In genomic region chr1:21232044-21232443, GRCh38 we compare ENCODE assay signal across 8 cellular contexts. TPM values are rescaled to one million over a fixed set of nuclear protein-coding genes. Genes with fewer than 3 reads are reported as not detected.
DNase-seq lines count a peak whose midpoint lies in the region; ATAC-seq, FAIRE-seq and TF ChIP-seq lines count a peak whose summit lies in the region.

No MANE protein-coding gene starts in this region.

- CTCF ChIA-PET in CD4-positive, alpha-beta T cell (lab: Charles Lee) = interaction anchor here (0.6 to 5.1 kb wide), 8 partner anchors 14 to 143 kb away, joined by 3 to 43 read pairs (median 6); no protein-coding TSS in a partner anchor

- POLR2A ChIA-PET in CD4-positive, alpha-beta T cell (lab: Charles Lee) = interaction anchor here (0.7 kb wide), 1 partner anchor 137 kb away, joined by 4 read pairs; no protein-coding TSS in a partner anchor

- peak; percentile 58 for ATAC-seq in CD4-positive, alpha-beta T cell (ENCODE audit: poor library complexity)
- peak; percentile 52 to 83 (median 68) for ATAC-seq in psoas muscle
- no peak for ATAC-seq in HG03432 (IDR thresholded peaks at IDR 0.05; ENCODE audit: unreplicated experiment)
- ATAC-seq in GM21360 (IDR thresholded peaks at IDR 0.05; ENCODE audit: unreplicated experiment) = no peak

- H3K9me3 ChIP-seq in CD4-positive, alpha-beta T cell (ENCODE audit: control insufficient read depth, low read length) = no peaks in the 10 kb centered on the region
- no peaks in the 10 kb centered on the region for H3K9me3 ChIP-seq in psoas muscle

- peak; percentile 70 for FAIRE-seq in GM18507 (lab: Jason Lieb, UNC)

- peak in 4 of 10 experiments; percentile 12 to 24 (median 16) for DNase-seq in CD4-positive, alpha-beta T cell
- DNase-seq in GM18507 (ENCODE audit: extremely low spot score, insufficient read length, low read depth) (no peak), NCI-H345 treated with DMSO at 0.1 percent for 48 hours (lab: John Stamatoyannopoulos, UW; ENCODE audit: unreplicated experiment) (peak; percentile 4), glutamatergic neuron (peak; percentile 42), psoas muscle (no peak)
- DNase-seq in activated gamma-delta T cell treated with anti-CD3 and anti-CD28 coated beads, Interleukin-2, amount 50 U/mL, for 16 hours (ENCODE audit: low read depth) = peak; percentile 20

- H3K9me3 Mint-ChIP-seq in CD4-positive, alpha-beta T cell = no peaks in the 10 kb centered on the region
- no peaks in the 10 kb centered on the region for H3K9me3 Mint-ChIP-seq in glutamatergic neuron (ENCODE audit: unreplicated experiment)

- H3K36me3 Mint-ChIP-seq in CD4-positive, alpha-beta T cell (ENCODE audit: low read depth) = peaks cover 79% of the 10 kb centered on the region
- H3K36me3 Mint-ChIP-seq in glutamatergic neuron (ENCODE audit: unreplicated experiment) = no peaks in the 10 kb centered on the region

- WGBS in psoas muscle, 3 donors = 72 to 81% (median 77%) methylated on average over 3 of the region's 3 CpGs

- no peak overlapping the region for H3K4me3 Mint-ChIP-seq in CD4-positive, alpha-beta T cell
- no peak overlapping the region for H3K4me3 Mint-ChIP-seq in glutamatergic neuron (ENCODE audit: unreplicated experiment)

- H3K27ac ChIP-seq in CD4-positive, alpha-beta T cell (ENCODE audit: low read depth, low read length) = no peak overlapping the region
- no peak overlapping the region for H3K27ac ChIP-seq in psoas muscle

- H3K4me1 Mint-ChIP-seq in CD4-positive, alpha-beta T cell (ENCODE audit: low read depth) = no peaks in the 10 kb centered on the region
- no peaks in the 10 kb centered on the region for H3K4me1 Mint-ChIP-seq in glutamatergic neuron (ENCODE audit: low read depth, unreplicated experiment)

- no peaks in the 10 kb centered on the region for H3K27me3 ChIP-seq in CD4-positive, alpha-beta T cell (ENCODE audit: control insufficient read depth, insufficient read depth, low read length)
- H3K27me3 ChIP-seq in psoas muscle (ENCODE audit: insufficient read depth in 3 of 3, low read length in 2 of 3) = no peaks in the 10 kb centered on the region

- no peaks in the 10 kb centered on the region for H3K4me1 ChIP-seq in psoas muscle

- H3K27ac Mint-ChIP-seq in CD4-positive, alpha-beta T cell = no peak overlapping the region
- no peak overlapping the region for H3K27ac Mint-ChIP-seq in glutamatergic neuron (ENCODE audit: unreplicated experiment)

- intact Hi-C loops in CD4-positive, alpha-beta T cell (cut with DNase I, micrococcal nuclease) = loop anchor here (1.0 to 10.0 kb wide), 3 partner anchors 136 to 1713 kb away; no protein-coding TSS in a partner anchor
- intact Hi-C loops in psoas muscle (cut with DNase I) = loop anchor here (1.0 to 10.0 kb wide), 3 partner anchors 136 to 423 kb away; no protein-coding TSS in a partner anchor

- peaks cover 0 to 53% of the 10 kb centered on the region in 2 donors for H3K36me3 ChIP-seq in psoas muscle (ENCODE audit: insufficient read depth in 1 of 2, low read depth in 1 of 2)

- H3K27me3 Mint-ChIP-seq in CD4-positive, alpha-beta T cell = no peaks in the 10 kb centered on the region
- H3K27me3 Mint-ChIP-seq in glutamatergic neuron (ENCODE audit: unreplicated experiment) = peaks cover 2% of the 10 kb centered on the region

- no peak overlapping the region for H3K4me3 ChIP-seq in psoas muscle

- TF ChIP-seq CTCF in CD4-positive, alpha-beta T cell (IDR thresholded peaks at IDR 0.05) = peak; percentile 95
- TF ChIP-seq CTCF in glutamatergic neuron (IDR thresholded peaks at IDR 0.05; ENCODE audit: partially characterized antibody, unreplicated experiment) = peak; percentile 92
- TF ChIP-seq CTCF in psoas muscle (IDR thresholded peaks at IDR 0.05) = peak; percentile 80

RNA-seq across cellular contexts. Expression of gene EIF4G3, which starts 55.3 kb away (rescaled TPM):
- 10 to 100 TPM; 18.8 to 21.5 TPM for total RNA-seq in CD4-positive, alpha-beta T cell
- total RNA-seq in glutamatergic neuron (ENCODE audit: unreplicated experiment) (100 TPM), psoas muscle (10 to 100 TPM; 38.7 to 58.1 (median 48.2) TPM)
- polyA plus RNA-seq in psoas muscle = 10 to 100 TPM; 11.3 to 58.1 (median 24.6) TPM

RNA-seq across cellular contexts. Expression of gene ECE1, which starts 58.2 kb away (rescaled TPM):
- 10 to 100 TPM; 62.0 to 63.6 TPM for total RNA-seq in CD4-positive, alpha-beta T cell
- total RNA-seq in glutamatergic neuron (ENCODE audit: unreplicated experiment) (36.1 TPM), psoas muscle (10 to 100 TPM; 12.3 to 24.9 (median 19.0) TPM)
- 10 to 100 TPM; 12.2 to 14.6 (median 13.2) TPM for polyA plus RNA-seq in psoas muscle

Comparison
In these comparisons a context has a peak if more than half of its experiments do, and no peak if none do; other contexts are left out.
1. ATAC-seq: peak in CD4-positive, alpha-beta T cell (single experiment) and psoas muscle (4 of 4); none in HG03432 (single experiment) and GM21360 (single experiment).
2. DNase-seq: peak in NCI-H345 treated with DMSO at 0.1 percent for 48 hours (single experiment), activated gamma-delta T cell treated with anti-CD3 and anti-CD28 coated beads, Interleukin-2, amount 50 U/mL, for 16 hours (single experiment) and glutamatergic neuron (single experiment); none in GM18507 (single experiment) and psoas muscle (0 of 2).
3. Peak in every context shown above with its lines, with median percentiles within 50 percentile points of each other: CTCF ChIP-seq.